ENCODE assay signal across 10 cellular contexts in the genomic region with DNA sequence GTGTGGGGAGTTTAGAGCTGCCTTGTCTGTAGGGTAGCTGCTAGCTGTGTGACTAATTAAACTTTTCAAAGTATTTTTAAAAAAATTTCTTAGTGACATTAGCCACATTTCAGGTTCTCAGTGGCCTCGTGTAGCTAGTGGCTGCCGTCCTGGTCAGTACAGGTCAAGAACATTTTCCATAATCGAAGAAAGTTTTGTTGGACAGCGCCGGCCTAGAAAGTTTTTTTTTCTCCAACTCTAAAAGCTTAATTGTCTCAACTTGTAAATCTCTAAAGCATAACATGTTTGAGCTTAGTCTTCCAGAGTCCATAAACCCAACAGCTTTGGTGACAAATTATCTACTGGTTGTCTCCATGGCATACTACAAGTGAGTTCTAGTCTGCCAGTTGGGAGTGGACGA.
"Had no signal": no experiment of that assay in that cellular context is flagged by ENCODE, and none has a peak within 500 bp of the region (broad histone marks: within the 10 kb centered on the region; RNA-seq: fewer than 3 reads in every experiment).

No MANE protein-coding gene starts in this region.

- H3K36me3 ChIP-seq: vagina had no signal

- H3K27me3 ChIP-seq: vagina had no signal

- H3K9me3 ChIP-seq: vagina had no signal

- H3K4me3 ChIP-seq: vagina had no signal

- DNase-seq: activated CD4-positive, alpha-beta T cell treated with anti-CD3 and anti-CD28 coated beads, Interleukin-2, amount 50 U/mL, for 1 hour; activated effector memory CD4-positive, alpha-beta T cell treated with Interleukin-2 at 50 U/mL for 16 hours; activated T-cell treated with anti-CD3 and anti-CD28 coated beads, Interleukin-2, amount 50 U/mL, for 1 hour; hippocampal formation; naive thymus-derived CD8-positive, alpha-beta T cell; posterior cingulate gyrus; stimulated activated CD4-positive, alpha-beta T cell treated with anti-CD3 and anti-CD28 coated beads, Interleukin-4, amount 100 ng/mL, for 1 hour; stimulated activated CD8-positive, alpha-beta memory T cell treated with anti-CD3 and anti-CD28 coated beads, Interleukin-4, amount 100 ng/mL, for 48 hours had no signal

- ATAC-seq: activated naive CD4-positive, alpha-beta T cell treated with anti-CD3 and anti-CD28 coated beads, Interleukin-2, amount 50 U/mL, for 72 hours; naive thymus-derived CD8-positive, alpha-beta T cell had no signal
